In the genomic region with DNA sequence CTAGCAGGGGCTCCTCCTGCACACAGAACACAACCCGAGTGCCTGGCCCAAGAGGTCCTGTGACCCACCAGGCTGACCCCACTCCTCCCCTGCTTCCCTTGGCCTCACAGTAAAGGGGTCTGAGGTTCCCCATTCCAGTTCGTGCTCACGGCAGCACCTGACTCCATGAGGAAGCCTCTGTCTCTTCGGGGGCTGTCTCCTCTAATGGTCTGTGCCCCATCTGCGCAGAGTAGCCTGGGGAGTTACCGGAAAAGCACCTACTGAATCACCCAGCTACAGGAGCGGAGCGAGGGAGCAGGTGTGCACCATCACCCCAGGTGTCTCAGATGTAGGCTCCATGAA, we compare ENCODE assay signal across 1 cellular context.
A peak's percentile ranks its signal among the peaks of the same experiment; 100 is the strongest.
TF ChIP-seq lines count a peak whose summit lies in the region.

No MANE protein-coding gene starts in this region.

TF ChIP-seq in HepG2, 621 proteins besides CTCF, POLR2A, EP300 and RAD21 (continued from another document):
- TF ChIP-seq, protein P1, sequence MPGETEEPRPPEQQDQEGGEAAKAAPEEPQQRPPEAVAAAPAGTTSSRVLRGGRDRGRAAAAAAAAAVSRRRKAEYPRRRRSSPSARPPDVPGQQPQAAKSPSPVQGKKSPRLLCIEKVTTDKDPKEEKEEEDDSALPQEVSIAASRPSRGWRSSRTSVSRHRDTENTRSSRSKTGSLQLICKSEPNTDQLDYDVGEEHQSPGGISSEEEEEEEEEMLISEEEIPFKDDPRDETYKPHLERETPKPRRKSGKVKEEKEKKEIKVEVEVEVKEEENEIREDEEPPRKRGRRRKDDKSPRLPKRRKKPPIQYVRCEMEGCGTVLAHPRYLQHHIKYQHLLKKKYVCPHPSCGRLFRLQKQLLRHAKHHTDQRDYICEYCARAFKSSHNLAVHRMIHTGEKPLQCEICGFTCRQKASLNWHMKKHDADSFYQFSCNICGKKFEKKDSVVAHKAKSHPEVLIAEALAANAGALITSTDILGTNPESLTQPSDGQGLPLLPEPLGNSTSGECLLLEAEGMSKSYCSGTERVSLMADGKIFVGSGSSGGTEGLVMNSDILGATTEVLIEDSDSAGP (CRISPR knock-in tag; IDR thresholded peaks at IDR 0.05; ENCODE audit: borderline replicate concordance): no peak
- TF ChIP-seq DR1 (CRISPR knock-in tag; IDR thresholded peaks at IDR 0.05): no peak
- 0 out of 2 replicates have a peak, but pooled peaks have one; percentile 22 for TF ChIP-seq RXRA (CRISPR knock-in tag; IDR thresholded peaks at IDR 0.05)
- no peak for TF ChIP-seq MED13 (CRISPR knock-in tag; IDR thresholded peaks at IDR 0.05)
- TF ChIP-seq ZNF441 (CRISPR knock-in tag; IDR thresholded peaks at IDR 0.05; ENCODE audit: borderline replicate concordance): no peak
- TF ChIP-seq RBM22 (optimal IDR thresholded peaks at IDR 0.05; ENCODE audit: low read length): no peak
- TF ChIP-seq KAT7 (CRISPR knock-in tag; IDR thresholded peaks at IDR 0.05; ENCODE audit: borderline replicate concordance): no peak
- TF ChIP-seq, protein P2, sequence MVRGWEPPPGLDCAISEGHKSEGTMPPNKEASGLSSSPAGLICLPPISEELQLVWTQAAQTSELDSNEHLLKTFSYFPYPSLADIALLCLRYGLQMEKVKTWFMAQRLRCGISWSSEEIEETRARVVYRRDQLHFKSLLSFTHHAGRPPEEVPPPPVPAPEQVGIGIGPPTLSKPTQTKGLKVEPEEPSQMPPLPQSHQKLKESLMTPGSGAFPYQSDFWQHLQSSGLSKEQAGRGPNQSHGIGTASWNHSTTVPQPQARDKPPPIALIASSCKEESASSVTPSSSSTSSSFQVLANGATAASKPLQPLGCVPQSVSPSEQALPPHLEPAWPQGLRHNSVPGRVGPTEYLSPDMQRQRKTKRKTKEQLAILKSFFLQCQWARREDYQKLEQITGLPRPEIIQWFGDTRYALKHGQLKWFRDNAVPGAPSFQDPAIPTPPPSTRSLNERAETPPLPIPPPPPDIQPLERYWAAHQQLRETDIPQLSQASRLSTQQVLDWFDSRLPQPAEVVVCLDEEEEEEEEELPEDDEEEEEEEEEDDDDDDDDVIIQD (CRISPR knock-in tag; IDR thresholded peaks at IDR 0.05; ENCODE audit: low read depth): no peak
- no peak for TF ChIP-seq NFE2L2 (IDR thresholded peaks at IDR 0.05; ENCODE audit: low read length)
- no peak for TF ChIP-seq TBX3 (IDR thresholded peaks at IDR 0.05; ENCODE audit: borderline replicate concordance)
- no peak for TF ChIP-seq FOXK2 (IDR thresholded peaks at IDR 0.05)
- TF ChIP-seq ZNF501 (CRISPR knock-in tag; IDR thresholded peaks at IDR 0.05): 0 out of 2 replicates have a peak, but pooled peaks have one; percentile 23
